In genomic region chr5:52204310-52204709, GRCh38 we compare ENCODE assay signal across 29 cellular contexts.
"Had no signal": no experiment of that assay in that cellular context is flagged by ENCODE, and none has a peak within 500 bp of the region (broad histone marks: within the 10 kb centered on the region; RNA-seq: fewer than 3 reads in every experiment).

No MANE protein-coding gene starts in this region.

- H3K36me3 ChIP-seq: colonic mucosa, esophagus muscularis mucosa, esophagus squamous epithelium, gastrocnemius medialis, gastroesophageal sphincter, heart left ventricle, heart right ventricle had no signal

- H3K27me3 ChIP-seq: colonic mucosa, dorsolateral prefrontal cortex, esophagus muscularis mucosa, esophagus squamous epithelium, foreskin keratinocyte, gastrocnemius medialis, gastroesophageal sphincter, heart left ventricle, heart right ventricle, hepatocyte had no signal

- H3K9me3 ChIP-seq: colonic mucosa, esophagus muscularis mucosa, gastrocnemius medialis, gastroesophageal sphincter, heart left ventricle had no signal

- FAIRE-seq: endometrium, endothelial cell of umbilical vein, frontal cortex had no signal

- H3K79me2 ChIP-seq: hepatocyte had no signal

- H2AFZ ChIP-seq: hepatocyte had no signal

- H3K27me3 Mint-ChIP-seq: dendritic cell treated with granulocyte-macrophage colony-stimulating factor and Interleukin-4, amounts not matched to agents 40 ng/mL and 50 ng/mL, for 4 days; effector memory CD8-positive, alpha-beta T cell had no signal

- ATAC-seq: effector memory CD8-positive, alpha-beta T cell; esophagus mucosa; foreskin keratinocyte; gastrocnemius medialis; gastroesophageal sphincter; heart left ventricle; heart right ventricle had no signal

- H3K4me1 ChIP-seq: colonic mucosa, esophagus muscularis mucosa, esophagus squamous epithelium, foreskin keratinocyte, gastrocnemius medialis, gastroesophageal sphincter, heart left ventricle, heart right ventricle had no signal

- H3K27ac Mint-ChIP-seq: dendritic cell treated with granulocyte-macrophage colony-stimulating factor and Interleukin-4, amounts not matched to agents 40 ng/mL and 50 ng/mL, for 4 days; effector memory CD8-positive, alpha-beta T cell; endodermal cell had no signal

- H3K4me3 ChIP-seq: colonic mucosa, coronary artery, dorsolateral prefrontal cortex, esophagus muscularis mucosa, esophagus squamous epithelium, gastrocnemius medialis, gastroesophageal sphincter, heart left ventricle, heart right ventricle, hepatocyte had no signal

- H3K9me3 Mint-ChIP-seq: endodermal cell had no signal

- H3K4me3 Mint-ChIP-seq: dendritic cell treated with granulocyte-macrophage colony-stimulating factor and Interleukin-4, amounts not matched to agents 40 ng/mL and 50 ng/mL, for 4 days; effector memory CD8-positive, alpha-beta T cell; endodermal cell had no signal

- H3K4me1 Mint-ChIP-seq: endodermal cell had no signal

- DNase-seq: colonic mucosa; cortex of kidney; dermis blood vessel endothelial cell; dorsolateral prefrontal cortex; effector CD4-positive, alpha-beta T cell; effector CD8-positive, alpha-beta T cell; effector memory CD4-positive, alpha-beta T cell; effector memory CD8-positive, alpha-beta T cell; endodermal cell; erythroblast; esophagus squamous epithelium; foreskin fibroblast; foreskin keratinocyte; foreskin melanocyte; gastrocnemius medialis; glutamatergic neuron; head of caudate nucleus; heart left ventricle; heart right ventricle had no signal

- H3K27ac ChIP-seq: colonic mucosa, coronary artery, dorsolateral prefrontal cortex, epithelial cell of prostate, esophagus muscularis mucosa, esophagus squamous epithelium, foreskin keratinocyte, gastrocnemius medialis, gastroesophageal sphincter, heart left ventricle, heart right ventricle, hepatocyte had no signal

- H3K4me2 ChIP-seq: hepatocyte had no signal
